In the genomic region with DNA sequence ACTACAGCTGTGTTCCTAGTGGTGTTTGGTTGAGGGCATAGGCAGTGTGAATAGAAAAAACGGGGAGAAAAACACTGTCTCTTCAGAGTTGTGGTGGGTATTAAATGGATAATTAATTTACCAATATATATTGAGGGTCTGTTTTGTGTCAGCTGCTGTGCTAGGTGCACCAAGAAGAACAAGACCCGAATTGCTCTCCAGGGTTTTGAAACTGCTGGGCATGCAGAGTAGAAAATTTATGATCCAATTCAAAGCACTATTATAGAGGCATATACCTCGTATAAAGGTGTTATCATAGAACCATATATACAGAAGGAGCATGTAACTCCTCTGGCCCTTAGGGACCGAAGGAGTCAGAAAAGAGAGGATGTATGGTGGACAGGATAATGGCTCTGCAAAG, we compare ENCODE assay signal across 19 cellular contexts. TPM values are rescaled to one million over a fixed set of nuclear protein-coding genes. Genes with fewer than 3 reads are reported as not detected.
A peak's percentile ranks its signal among the peaks of the same experiment; 100 is the strongest.
DNase-seq lines count a peak whose midpoint lies in the region; ATAC-seq, FAIRE-seq and TF ChIP-seq lines count a peak whose summit lies in the region.
"Had no signal": no experiment of that assay in that cellular context is flagged by ENCODE, and none has a peak within 500 bp of the region (broad histone marks: within the 10 kb centered on the region; RNA-seq: fewer than 3 reads in every experiment).

No MANE protein-coding gene starts in this region.

- H3K36me3 ChIP-seq in CD4-positive, CD25-positive, alpha-beta regulatory T cell (ENCODE audit: control insufficient read depth, insufficient read depth, low read length): no peaks in the 10 kb centered on the region
- H3K36me3 ChIP-seq in stomach: no peaks in the 10 kb centered on the region
- H3K36me3 ChIP-seq: Peyer's patch had no signal

- H3K27me3 ChIP-seq in CD4-positive, CD25-positive, alpha-beta regulatory T cell (ENCODE audit: control insufficient read depth, insufficient read depth, low read length): peaks cover 5% of the 10 kb centered on the region
- no peaks in the 10 kb centered on the region for H3K27me3 ChIP-seq in stomach
- H3K27me3 ChIP-seq: esophagus squamous epithelium, Peyer's patch had no signal

- CTCF ChIA-PET in A549 (lab: Yijun Ruan, JAX) (no interaction called here), WTC11 (lab: Charles Lee) (no interaction called here)

- peaks cover 18% of the 10 kb centered on the region; the same call in 2 of the 3 replicates for H3K4me1 ChIP-seq in A549
- peaks cover 35% of the 10 kb centered on the region for H3K4me1 ChIP-seq in CD4-positive, CD25-positive, alpha-beta regulatory T cell (ENCODE audit: control insufficient read depth, insufficient read depth, low read length, poor library complexity, severe bottlenecking)
- H3K4me1 ChIP-seq in stomach: peaks cover 18 to 28% (median 22%) of the 10 kb centered on the region in 4 donors

- H3K27ac ChIP-seq in A549 (no peak overlapping the region), stomach (no peak overlapping the region)
- no peak overlapping the region for H3K27ac ChIP-seq in CD4-positive, CD25-positive, alpha-beta regulatory T cell (ENCODE audit: insufficient read depth, low read length, poor library complexity, severe bottlenecking)
- H3K27ac ChIP-seq: Peyer's patch had no signal

- H3K4me1 Mint-ChIP-seq in CD4-positive, CD25-positive, alpha-beta regulatory T cell: peaks cover 19 to 36% (median 29%) of the 10 kb centered on the region in 4 donors
- peaks cover 19% of the 10 kb centered on the region for H3K4me1 Mint-ChIP-seq in WTC11
- H3K4me1 Mint-ChIP-seq in naive thymus-derived CD8-positive, alpha-beta T cell: peaks cover 4 to 36% (median 31%) of the 10 kb centered on the region in 4 donors

- in situ Hi-C loops in GM13976 (cut with MboI; ENCODE audit: low sequenced_read_pairs, unreplicated experiment): loop anchor here (25.0 kb wide), 1 partner anchor 257 kb away; no protein-coding TSS in a partner anchor

- peaks cover 15% of the 10 kb centered on the region for H3K27me3 Mint-ChIP-seq in CD4-positive, CD25-positive, alpha-beta regulatory T cell
- H3K27me3 Mint-ChIP-seq in WTC11 (ENCODE audit: low read depth): no peaks in the 10 kb centered on the region
- peaks cover 2 to 13% (median 8%) of the 10 kb centered on the region in 5 donors for H3K27me3 Mint-ChIP-seq in naive thymus-derived CD8-positive, alpha-beta T cell

- peaks cover 0 to 2% (median 0%) of the 10 kb centered on the region in 7 donors for H3K9me3 Mint-ChIP-seq in CD4-positive, CD25-positive, alpha-beta regulatory T cell
- peaks cover 7% of the 10 kb centered on the region for H3K9me3 Mint-ChIP-seq in WTC11
- H3K9me3 Mint-ChIP-seq in naive thymus-derived CD8-positive, alpha-beta T cell: peaks cover 0 to 2% (median 0%) of the 10 kb centered on the region in 9 donors

- DNase-seq in A549 (ENCODE audit: low read depth in 1 of 2, low spot score in 1 of 2): no peak
- DNase-seq in CD4-positive, CD25-positive, alpha-beta regulatory T cell: no peak
- no peak for DNase-seq in WTC11 (ENCODE audit: low spot score)
- DNase-seq in naive thymus-derived CD8-positive, alpha-beta T cell: no peak
- no peak for DNase-seq in stomach
- DNase-seq in GM13976 (ENCODE audit: low spot score): no peak
- DNase-seq: activated CD4-positive, alpha-beta T cell treated with anti-CD3 and anti-CD28 coated beads for 4 hours; activated naive CD4-positive, alpha-beta T cell treated with anti-CD3 and anti-CD28 coated beads, Interleukin-2, amount 10 ng/mL, durations not matched to agents 7 days and 5 days; effector memory CD4-positive, alpha-beta T cell; esophagus squamous epithelium; mesenchymal stem cell; NCI-H1092 treated with DMSO at 0.1 percent for 48 hours; NCI-H2081 treated with DMSO at 0.1 percent for 48 hours; NCI-H446; NK-92 treated with Interleukin-12 subunit alpha and Interleukin-12 subunit beta, amount 100 ng/mL, for 24 hours; Peyer's patch; stimulated activated CD4-positive, alpha-beta T cell treated with anti-CD3 and anti-CD28 coated beads, Interleukin-2, amount 100 ng/mL, for 24 hours; trophoblast cell had no signal

- 86% methylated on average over 4 of the region's 4 CpGs for WGBS in A549 (ENCODE audit: missing lambda C conversion rate)
- 90 to 99% (median 95%) methylated on average over 4 of the region's 4 CpGs for WGBS in stomach, 5 donors

- FAIRE-seq in A549 (lab: Jason Lieb, UNC): no peak

- no peak for TF ChIP-seq POLR2A in A549 (IDR thresholded peaks at IDR 0.05; ENCODE audit: low read length)
- TF ChIP-seq POLR2A in stomach (IDR thresholded peaks at IDR 0.05): no peak

- POLR2A ChIA-PET in A549 (lab: Yijun Ruan, JAX): no interaction called here
- POLR2A ChIA-PET in WTC11 (lab: Charles Lee): no interaction called here
- POLR2A ChIA-PET in naive thymus-derived CD8-positive, alpha-beta T cell (lab: Charles Lee): no interaction called here

- ATAC-seq in A549 (no peak), WTC11 (no peak), HG03159 (IDR thresholded peaks at IDR 0.05; ENCODE audit: unreplicated experiment) (no peak)
- no peak for ATAC-seq in CD4-positive, CD25-positive, alpha-beta regulatory T cell (ENCODE audit: low read depth in 2 of 2)
- ATAC-seq in naive thymus-derived CD8-positive, alpha-beta T cell: no peak

- no peak overlapping the region for H3K27ac Mint-ChIP-seq in CD4-positive, CD25-positive, alpha-beta regulatory T cell
- H3K27ac Mint-ChIP-seq in WTC11: no peak overlapping the region
- H3K27ac Mint-ChIP-seq in naive thymus-derived CD8-positive, alpha-beta T cell: peak overlapping the region in 8 of 10 donors; percentile 20 to 87 (median 67)
- H3K27ac Mint-ChIP-seq: activated naive CD4-positive, alpha-beta T cell treated with anti-CD3 and anti-CD28 coated beads, Interleukin-2, amount 10 ng/mL, durations not matched to agents 7 days and 5 days had no signal

- TF ChIP-seq CTCF in A549 (IDR thresholded peaks at IDR 0.05) (no peak), WTC11 (IDR thresholded peaks at IDR 0.05) (no peak), stomach (IDR thresholded peaks at IDR 0.05) (no peak), GM13976 (IDR thresholded peaks at IDR 0.05; ENCODE audit: borderline replicate concordance, control extremely low read depth, extremely low read depth, insufficient read depth, missing control alignments) (no peak)

- intact Hi-C loops in stomach (cut with DNase I; ENCODE audit: low total_unique reads): no loop called here

- no peak overlapping the region for H3K4me3 ChIP-seq in A549
- H3K4me3 ChIP-seq in CD4-positive, CD25-positive, alpha-beta regulatory T cell (ENCODE audit: low read depth, low read length): no peak overlapping the region
- H3K4me3 ChIP-seq in stomach: no peak overlapping the region
- H3K4me3 ChIP-seq: esophagus squamous epithelium, Peyer's patch had no signal

- H3K4me3 Mint-ChIP-seq in CD4-positive, CD25-positive, alpha-beta regulatory T cell: peak overlapping the region; percentile 53 to 97 (median 83)
- peak overlapping the region; percentile 29; the same call in 1 of the 2 replicates for H3K4me3 Mint-ChIP-seq in WTC11
- peak overlapping the region; percentile 3 to 93 (median 59) for H3K4me3 Mint-ChIP-seq in naive thymus-derived CD8-positive, alpha-beta T cell

- no peaks in the 10 kb centered on the region for H3K9me3 ChIP-seq in A549
- no peaks in the 10 kb centered on the region for H3K9me3 ChIP-seq in CD4-positive, CD25-positive, alpha-beta regulatory T cell (ENCODE audit: control insufficient read depth in 2 of 2, low read length in 2 of 2)
- H3K9me3 ChIP-seq in stomach: no peaks in the 10 kb centered on the region
- H3K9me3 ChIP-seq: esophagus squamous epithelium, Peyer's patch had no signal

- H3K4me2 ChIP-seq in A549: no peak overlapping the region

- TF ChIP-seq RAD21 in A549 (conservative IDR thresholded peaks at IDR 0.05 in 1 of 2, IDR thresholded peaks at IDR 0.05 in 1 of 2): no peak

- H3K36me3 Mint-ChIP-seq in CD4-positive, CD25-positive, alpha-beta regulatory T cell: no peaks in the 10 kb centered on the region
- H3K36me3 Mint-ChIP-seq in WTC11: peaks cover 3% of the 10 kb centered on the region; the same call in 1 of the 2 replicates
- H3K36me3 Mint-ChIP-seq in naive thymus-derived CD8-positive, alpha-beta T cell: peaks cover 0 to 3% (median 0%) of the 10 kb centered on the region in 3 donors

- TF ChIP-seq EP300 in A549 (IDR thresholded peaks at IDR 0.05) (no peak), stomach (IDR thresholded peaks at IDR 0.05) (no peak)

TF ChIP-seq in WTC11, 78 proteins besides CTCF, POLR2A, EP300 and RAD21 (continues in another document):
- TF ChIP-seq ZNF423 (CRISPR knock-in tag; IDR thresholded peaks at IDR 0.05): no peak

RNA-seq across cellular contexts. Expression of a gene that starts 1.6 kb away (rescaled TPM):
- polyA plus RNA-seq in A549 (2011; rRNA removed): 60.6 and 66.5 TPM in 2 replicates
- polyA plus RNA-seq in A549 (2012; cell fraction: cytosol; rRNA removed): 14.0 and 14.6 TPM in 2 replicates
- 7.7 and 11.6 TPM in 2 replicates for polyA plus RNA-seq in A549 (2012; cell fraction: nucleus; rRNA removed)
- polyA plus RNA-seq in A549 (2017; fragmentation: RNase III; extraction: RNeasy Plus Mini Kit Qiagen cat#74134 plus additional on column Dnase treatment): 53.4 to 62.0 TPM (median 56.3 TPM) in 3 replicates
- polyA minus RNA-seq in A549 (2011; rRNA and poly(A)+ RNA removed): 44.1 and 47.8 TPM in 2 replicates
- 44.7 TPM for total RNA-seq in CD4-positive, CD25-positive, alpha-beta regulatory T cell
- 10 to 100 TPM; 45.4 to 53.2 (median 47.3) TPM for polyA plus RNA-seq in CD4-positive, CD25-positive, alpha-beta regulatory T cell
- 53.3 to 56.3 TPM (median 54.5 TPM) in 3 replicates for total RNA-seq in WTC11 (2021)
- total RNA-seq in naive thymus-derived CD8-positive, alpha-beta T cell: 10 to 100 TPM; 40.1 to 41.5 TPM
- polyA plus RNA-seq in naive thymus-derived CD8-positive, alpha-beta T cell: 10 to 100 TPM; 38.1 to 40.6 (median 39.6) TPM
- total RNA-seq in stomach: 100 to 1,000 TPM in 1 of 5 donors, 10 to 100 TPM in 4; 23.8 to 151 (median 61.6) TPM
- polyA plus RNA-seq in stomach: 10 to 100 TPM; 21.3 to 48.6 (median 39.5) TPM

Comparison
In these comparisons a context has a peak if more than half of its experiments do, and no peak if none do; other contexts are left out.
1. H3K27ac Mint-ChIP-seq: peak in naive thymus-derived CD8-positive, alpha-beta T cell (8 of 10); none in CD4-positive, CD25-positive, alpha-beta regulatory T cell (0 of 3) and WTC11 (single experiment).
2. H3K4me3 Mint-ChIP-seq: peak in every context shown above with its lines; median percentile 83 in CD4-positive, CD25-positive, alpha-beta regulatory T cell; 59 in naive thymus-derived CD8-positive, alpha-beta T cell; 29 in WTC11.